In the genomic region with DNA sequence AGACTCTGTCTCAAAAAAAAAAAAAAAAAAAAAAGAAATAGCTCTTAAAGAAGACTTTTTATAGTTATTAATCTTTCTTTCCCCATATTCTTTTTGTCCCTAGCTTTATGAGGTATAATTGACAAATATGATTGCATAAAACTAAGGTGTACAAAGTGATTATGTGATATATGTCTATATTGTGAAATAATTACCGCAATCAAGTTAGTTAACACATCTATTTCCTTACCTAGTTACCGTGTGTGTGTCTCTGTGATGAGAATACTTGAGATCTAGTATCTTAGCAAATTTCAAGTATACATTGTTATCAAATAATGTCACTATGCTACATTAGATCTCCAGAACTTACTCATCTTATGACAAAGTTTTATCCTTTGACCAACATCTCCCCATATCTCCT, we compare ENCODE assay signal across 29 cellular contexts.
"Had no signal": no experiment of that assay in that cellular context is flagged by ENCODE, and none has a peak within 500 bp of the region (broad histone marks: within the 10 kb centered on the region; RNA-seq: fewer than 3 reads in every experiment).

No MANE protein-coding gene starts in this region.

- H3K27me3 Mint-ChIP-seq: stimulated activated memory B cell treated with anti-CD40 and anti-IgM and Interleukin-4, amounts not matched to agents 10 μg/mL and 1 μg/mL and 100 μg/mL, for 72 hours; stimulated activated naive B cell treated with anti-CD40 and anti-IgM and Interleukin-4, amounts not matched to agents 10 μg/mL and 1 μg/mL and 100 μg/mL, for 72 hours; stimulated activated naive CD8-positive, alpha-beta T cell treated with anti-CD3 and anti-CD28 coated beads, Interleukin-15, amount 100 ng/mL, for 72 hours; stimulated activated naive CD8-positive, alpha-beta T cell treated with anti-CD3 and anti-CD28 coated beads, Interleukin-15, Interleukin-2, amounts not matched to agents 100 ng/mL and 50 ng/mL, for 24 hours; type B pancreatic cell had no signal

- ATAC-seq: stimulated activated effector memory CD8-positive, alpha-beta T cell treated with anti-CD3 and anti-CD28 coated beads, Interleukin-12 subunit alpha, Interleukin-12 subunit beta, amount 100 ng/mL, for 72 hours; stimulated activated memory B cell treated with anti-CD40 and anti-IgM and Interleukin-4, amounts not matched to agents 10 μg/mL and 1 μg/mL and 100 μg/mL, for 72 hours; stimulated activated naive B cell treated with anti-CD40 and anti-IgM and Interleukin-4, amounts not matched to agents 10 μg/mL and 1 μg/mL and 100 μg/mL, for 72 hours; stimulated activated naive CD8-positive, alpha-beta T cell treated with anti-CD3 and anti-CD28 coated beads, Interleukin-15, amount 100 ng/mL, for 72 hours; stimulated activated naive CD8-positive, alpha-beta T cell treated with anti-CD3 and anti-CD28 coated beads, Interleukin-15, Interleukin-2, amounts not matched to agents 100 U/mL and 50 U/mL, for 24 hours; upper lobe of right lung had no signal

- H3K27me3 ChIP-seq: stomach, suprapubic skin, testis, thyroid gland, tibial artery, tibial nerve, transverse colon, upper lobe of left lung, upper lobe of right lung, uterus, vagina had no signal

- H3K4me1 ChIP-seq: stomach, suprapubic skin, testis, thyroid gland, tibial artery, tibial nerve, transverse colon, upper lobe of left lung, upper lobe of right lung, uterus, vagina had no signal

- H3K27ac Mint-ChIP-seq: stimulated activated effector memory CD8-positive, alpha-beta T cell treated with anti-CD3 and anti-CD28 coated beads, Interleukin-12 subunit alpha, Interleukin-12 subunit beta, amount 100 ng/mL, for 72 hours; stimulated activated memory B cell treated with anti-CD40 and anti-IgM and Interleukin-4, amounts not matched to agents 10 μg/mL and 1 μg/mL and 100 μg/mL, for 72 hours; stimulated activated naive B cell treated with anti-CD40 and anti-IgM and Interleukin-4, amounts not matched to agents 10 μg/mL and 1 μg/mL and 100 μg/mL, for 72 hours; stimulated activated naive CD8-positive, alpha-beta T cell treated with anti-CD3 and anti-CD28 coated beads, Interleukin-15, amount 100 ng/mL, for 72 hours; stimulated activated naive CD8-positive, alpha-beta T cell treated with anti-CD3 and anti-CD28 coated beads, Interleukin-15, Interleukin-2, amounts not matched to agents 100 ng/mL and 50 ng/mL, for 24 hours; type B pancreatic cell had no signal

- H3K9me3 ChIP-seq: testis, thoracic aorta, thyroid gland had no signal

- DNase-seq: stimulated activated CD4-positive, alpha-beta T cell treated with anti-CD3 and anti-CD28 coated beads, Interleukin-2, amount 100 ng/mL, for 48 hours; stimulated activated CD4-positive, alpha-beta T cell treated with anti-CD3 and anti-CD28 coated beads, Interleukin-4, amount 100 ng/mL, for 1 hour; stimulated activated CD4-positive, alpha-beta T cell treated with anti-CD3 and anti-CD28 coated beads, Interleukin-4, amount 100 ng/mL, for 24 hours; stimulated activated CD4-positive, alpha-beta T cell treated with anti-CD3 and anti-CD28 coated beads, Interleukin-4, amount 100 ng/mL, for 4 hours; stimulated activated CD8-positive, alpha-beta memory T cell treated with anti-CD3 and anti-CD28 coated beads, Interleukin-4, amount 100 ng/mL, for 48 hours; stimulated activated naive B cell treated with anti-CD40 and anti-IgM and Interleukin-4, amounts not matched to agents 10 μg/mL and 1 μg/mL and 100 μg/mL, for 72 hours; stimulated activated naive CD4-positive, alpha-beta T cell; stimulated activated naive CD4-positive, alpha-beta T cell treated with Interleukin-2 at 50 U/mL for 16 hours; stimulated activated naive CD8-positive, alpha-beta T cell treated with anti-CD3 and anti-CD28 coated beads, Interleukin-15, amount 100 ng/mL, for 72 hours; stimulated activated naive CD8-positive, alpha-beta T cell treated with anti-CD3 and anti-CD28 coated beads, Interleukin-15, Interleukin-2, amounts not matched to agents 100 U/mL and 50 U/mL, for 24 hours; stomach; substantia nigra; testis; thyroid gland; tibial artery; transverse colon; trophoblast cell; upper lobe of left lung; upper lobe of right lung; uterus had no signal

- H3K36me3 Mint-ChIP-seq: stimulated activated effector memory CD8-positive, alpha-beta T cell treated with anti-CD3 and anti-CD28 coated beads, Interleukin-12 subunit alpha, Interleukin-12 subunit beta, amount 100 ng/mL, for 72 hours had no signal

- FAIRE-seq: urothelium cell line had no signal

- H3K4me3 Mint-ChIP-seq: stimulated activated effector memory CD8-positive, alpha-beta T cell treated with anti-CD3 and anti-CD28 coated beads, Interleukin-12 subunit alpha, Interleukin-12 subunit beta, amount 100 ng/mL, for 72 hours; stimulated activated memory B cell treated with anti-CD40 and anti-IgM and Interleukin-4, amounts not matched to agents 10 μg/mL and 1 μg/mL and 100 μg/mL, for 72 hours; stimulated activated naive B cell treated with anti-CD40 and anti-IgM and Interleukin-4, amounts not matched to agents 10 μg/mL and 1 μg/mL and 100 μg/mL, for 72 hours; stimulated activated naive CD8-positive, alpha-beta T cell treated with anti-CD3 and anti-CD28 coated beads, Interleukin-15, amount 100 ng/mL, for 72 hours; stimulated activated naive CD8-positive, alpha-beta T cell treated with anti-CD3 and anti-CD28 coated beads, Interleukin-15, Interleukin-2, amounts not matched to agents 100 ng/mL and 50 ng/mL, for 24 hours; type B pancreatic cell had no signal

- H3K4me1 Mint-ChIP-seq: stimulated activated effector memory CD8-positive, alpha-beta T cell treated with anti-CD3 and anti-CD28 coated beads, Interleukin-12 subunit alpha, Interleukin-12 subunit beta, amount 100 ng/mL, for 72 hours; stimulated activated memory B cell treated with anti-CD40 and anti-IgM and Interleukin-4, amounts not matched to agents 10 μg/mL and 1 μg/mL and 100 μg/mL, for 72 hours; stimulated activated naive B cell treated with anti-CD40 and anti-IgM and Interleukin-4, amounts not matched to agents 10 μg/mL and 1 μg/mL and 100 μg/mL, for 72 hours; stimulated activated naive CD8-positive, alpha-beta T cell treated with anti-CD3 and anti-CD28 coated beads, Interleukin-15, amount 100 ng/mL, for 72 hours had no signal

- H3K36me3 ChIP-seq: suprapubic skin, thoracic aorta, thyroid gland, transverse colon, upper lobe of left lung, upper lobe of right lung, uterus, vagina had no signal

- H3K4me3 ChIP-seq: stomach, suprapubic skin, testis, thoracic aorta, thyroid gland, tibial artery, tibial nerve, transverse colon, upper lobe of left lung, upper lobe of right lung, uterus, vagina had no signal

- H3K27ac ChIP-seq: stomach, suprapubic skin, testis, thoracic aorta, thyroid gland, tibial artery, tibial nerve, transverse colon, upper lobe of left lung, upper lobe of right lung, uterus, vagina had no signal
